In the genomic region with DNA sequence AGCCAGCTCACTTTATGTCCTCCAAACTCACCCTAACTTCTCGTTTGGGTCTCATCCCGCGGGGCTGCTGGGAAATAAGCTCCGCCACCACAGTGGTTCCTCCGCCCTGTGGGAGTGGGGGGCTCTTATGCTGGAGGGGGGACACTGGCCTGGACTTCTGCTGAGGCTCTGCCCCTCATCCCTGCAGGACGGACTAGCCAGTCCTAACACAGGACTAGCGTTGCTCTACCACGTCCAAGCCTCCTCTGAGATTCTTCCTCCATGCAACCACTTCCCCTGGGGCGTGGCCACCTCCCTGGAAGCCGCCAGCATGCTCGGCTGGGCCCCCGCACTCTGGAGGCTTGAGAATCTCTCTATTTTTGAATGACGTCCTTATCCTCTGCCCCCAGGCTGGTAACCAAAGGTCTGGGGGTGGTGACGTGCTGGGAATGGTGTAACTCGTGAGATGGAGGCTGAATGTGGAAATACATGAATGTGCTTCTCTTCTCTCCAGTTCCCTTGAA, we compare ENCODE assay signal across 9 cellular contexts. TPM values are rescaled to one million over a fixed set of nuclear protein-coding genes. Genes with fewer than 3 reads are reported as not detected.
A peak's percentile ranks its signal among the peaks of the same experiment; 100 is the strongest.
DNase-seq lines count a peak whose midpoint lies in the region; ATAC-seq and TF ChIP-seq lines count a peak whose summit lies in the region.
"Had no signal": no experiment of that assay in that cellular context is flagged by ENCODE, and none has a peak within 500 bp of the region (broad histone marks: within the 10 kb centered on the region; RNA-seq: fewer than 3 reads in every experiment).

No MANE protein-coding gene starts in this region.

- TF ChIP-seq CTCF in transverse colon (IDR thresholded peaks at IDR 0.05) = no peak

- no peaks in the 10 kb centered on the region for H3K36me3 ChIP-seq in iPS-15b (ENCODE audit: control insufficient read depth, insufficient read depth, low read length)
- H3K36me3 ChIP-seq in transverse colon = no peaks in the 10 kb centered on the region

- TF ChIP-seq POLR2A in transverse colon (IDR thresholded peaks at IDR 0.05) = no peak

- H3K4me1 Mint-ChIP-seq in T-helper 2 cell treated with Interferon-gamma antibody and Interleukin-4, amounts not matched to agents 5 μg/mL and 100 μg/mL, for 36 hours (ENCODE audit: low read depth) = peaks cover 10% of the 10 kb centered on the region

- H3K4me3 Mint-ChIP-seq in T-helper 2 cell treated with Interferon-gamma antibody and Interleukin-4, amounts not matched to agents 5 μg/mL and 100 μg/mL, for 36 hours = peak overlapping the region; percentile 22

- H3K4me1 ChIP-seq in iPS-15b (ENCODE audit: control insufficient read depth, insufficient read depth, low read length) (peaks cover 13% of the 10 kb centered on the region), transverse colon (peaks cover 0 to 24% (median 7%) of the 10 kb centered on the region in 4 donors)

- H3K27me3 ChIP-seq in iPS-15b (ENCODE audit: control insufficient read depth, insufficient read depth, low read length) (no peaks in the 10 kb centered on the region), transverse colon (no peaks in the 10 kb centered on the region)

- in situ Hi-C loops in transverse colon (cut with MboI; ENCODE audit: low pct_ligation_motif_present in 1 of 4, low pct_unique_long_range_greater_than_20kb in 1 of 4, low sequenced_read_pairs in 3 of 4) = loop anchor here in 1 of 4 donors (25.0 kb wide), 1 partner anchor 146 kb away; no protein-coding TSS in a partner anchor

- H3K27ac ChIP-seq in transverse colon = peak overlapping the region; percentile 69 to 86 (median 74)

- DNase-seq in SIG-M5 treated with dmso at 0.1 percent for 504 hours (lab: John Stamatoyannopoulos, UW; ENCODE audit: unreplicated experiment) (peak; percentile 61), SIG-M5 (lab: John Stamatoyannopoulos, UW) (no peak), transverse colon (peak; percentile 36), NCI-H1092 (lab: John Stamatoyannopoulos, UW) (no peak), NCI-H774 (lab: John Stamatoyannopoulos, UW) (no peak), Right ventricle myocardium superior (no peak)
- DNase-seq in T-helper 2 cell treated with Interferon-gamma antibody and Interleukin-4, amounts not matched to agents 5 μg/mL and 100 μg/mL, for 36 hours (ENCODE audit: low spot score) = no peak

- H3K27me3 Mint-ChIP-seq in T-helper 2 cell treated with Interferon-gamma antibody and Interleukin-4, amounts not matched to agents 5 μg/mL and 100 μg/mL, for 36 hours (ENCODE audit: low read depth) = peaks cover 13% of the 10 kb centered on the region

- H3K9me3 ChIP-seq in iPS-15b (ENCODE audit: control insufficient read depth, insufficient read depth, low read length) (no peaks in the 10 kb centered on the region), transverse colon (no peaks in the 10 kb centered on the region)

- no peak for ATAC-seq in Right ventricle myocardium superior (ENCODE audit: poor library complexity)

- H3K9ac ChIP-seq in iPS-15b (ENCODE audit: low read depth, low read length) = no peak overlapping the region

- H3K27ac Mint-ChIP-seq in T-helper 2 cell treated with Interferon-gamma antibody and Interleukin-4, amounts not matched to agents 5 μg/mL and 100 μg/mL, for 36 hours = no peak overlapping the region

- H3K9me3 Mint-ChIP-seq in T-helper 2 cell treated with Interferon-gamma antibody and Interleukin-4, amounts not matched to agents 5 μg/mL and 100 μg/mL, for 36 hours = no peaks in the 10 kb centered on the region

- 49% methylated on average over 15 of the region's 15 CpGs; no CpG with 5 or more reads in 1 of the 2 donors for WGBS in transverse colon (ENCODE audit: low coverage in 1 of 2), 2 donors

- intact Hi-C loops in transverse colon (cut with DNase I; ENCODE audit: low total_unique reads) (loop anchor here (10.0 kb wide), 1 partner anchor 83 kb away; no protein-coding TSS in a partner anchor), Right ventricle myocardium superior (cut with DNase I) (no loop called here)

- TF ChIP-seq EP300 in transverse colon (IDR thresholded peaks at IDR 0.05; ENCODE audit: low read depth) = no peak

- H3K36me3 Mint-ChIP-seq in T-helper 2 cell treated with Interferon-gamma antibody and Interleukin-4, amounts not matched to agents 5 μg/mL and 100 μg/mL, for 36 hours (ENCODE audit: low read depth) = no peaks in the 10 kb centered on the region

- H3K4me3 ChIP-seq in iPS-15b (ENCODE audit: low read depth, low read length) = peak overlapping the region; percentile 20
- peak overlapping the region in 3 of 4 donors; percentile 20 to 39 (median 28) for H3K4me3 ChIP-seq in transverse colon

RNA-seq across cellular contexts. Expression of a gene that starts 0.9 kb away (rescaled TPM):
- total RNA-seq in transverse colon (100 to 1,000 TPM in 1 of 4 donors, 10 to 100 TPM in 3; 25.1 to 104 (median 65.6) TPM), Right ventricle myocardium superior (4.1 TPM)

RNA-seq across cellular contexts. Expression of a gene that starts 25.1 kb away (rescaled TPM):
- not detected for total RNA-seq in transverse colon
- total RNA-seq in Right ventricle myocardium superior = not detected
- total RNA-seq: bronchial epithelial cell had no signal

RNA-seq across cellular contexts. Expression of a gene that starts 36.0 kb away (rescaled TPM):
- total RNA-seq in transverse colon (100 to 1,000 TPM in 3 of 4 donors, 10 to 100 TPM in 1; 98.5 to 147 (median 122) TPM), Right ventricle myocardium superior (88.5 TPM)

Comparison
In these comparisons a context has a peak if more than half of its experiments do, and no peak if none do; other contexts are left out.
1. DNase-seq: peak in SIG-M5 treated with dmso at 0.1 percent for 504 hours (single experiment) and transverse colon (single experiment); none in SIG-M5 (single experiment), T-helper 2 cell treated with Interferon-gamma antibody and Interleukin-4, amounts not matched to agents 5 μg/mL and 100 μg/mL, for 36 hours (single experiment), NCI-H1092 (single experiment), NCI-H774 (single experiment) and Right ventricle myocardium superior (single experiment).